Comparison of ENCODE assay signal across 25 cellular contexts in the genomic region with DNA sequence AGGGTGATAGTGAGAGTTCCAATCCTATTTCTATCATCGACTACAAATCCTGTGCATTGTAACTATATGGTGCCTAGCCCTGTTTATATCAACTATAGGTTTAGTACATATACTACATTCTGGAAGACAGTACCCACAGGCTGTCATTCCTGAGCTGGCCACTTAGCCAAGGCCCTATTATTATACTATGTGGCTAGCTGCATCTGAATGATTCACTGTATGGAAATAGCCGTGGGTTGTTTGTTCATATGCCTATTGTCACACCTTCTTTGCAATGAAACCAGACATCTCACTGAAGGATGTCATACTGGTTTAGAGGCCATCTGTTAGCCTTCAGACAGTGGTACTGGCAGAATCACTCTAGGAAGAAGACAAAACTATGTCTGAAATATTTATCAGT.
A peak's percentile ranks its signal among the peaks of the same experiment; 100 is the strongest.
DNase-seq lines count a peak whose midpoint lies in the region; ATAC-seq and TF ChIP-seq lines count a peak whose summit lies in the region.
"Had no signal": no experiment of that assay in that cellular context is flagged by ENCODE, and none has a peak within 500 bp of the region (broad histone marks: within the 10 kb centered on the region; RNA-seq: fewer than 3 reads in every experiment).

No MANE protein-coding gene starts in this region.

- ATAC-seq in HG02938 (IDR thresholded peaks at IDR 0.05; ENCODE audit: unreplicated experiment) (peak; percentile 43), esophagus mucosa (peak; percentile 44), GM19452 (IDR thresholded peaks at IDR 0.05; ENCODE audit: unreplicated experiment) (no peak), GM18505 (IDR thresholded peaks at IDR 0.05; ENCODE audit: unreplicated experiment) (no peak)
- ATAC-seq: left colon; stimulated activated naive CD8-positive, alpha-beta T cell treated with anti-CD3 and anti-CD28 coated beads, Interleukin-15, amount 100 ng/mL, for 72 hours had no signal

- no peak for TF ChIP-seq POLR2A in GM18505 (IDR thresholded peaks at IDR 0.05; ENCODE audit: borderline replicate concordance, extremely low read depth, insufficient read depth, insufficient read length)

- DNase-seq in G401 (ENCODE audit: low spot score) (peak; percentile 34), RPMI7951 (ENCODE audit: low read depth) (peak; percentile 42), NOMO-1 treated with dmso at 0.1 percent for 144 hours (lab: John Stamatoyannopoulos, UW; ENCODE audit: unreplicated experiment) (no peak)
- no peak for DNase-seq in stimulated activated CD8-positive, alpha-beta memory T cell treated with anti-CD3 and anti-CD28 coated beads, Interleukin-4, amount 100 ng/mL, for 48 hours
- DNase-seq: activated CD8-positive, alpha-beta memory T cell treated with anti-CD3 and anti-CD28 coated beads for 24 hours; activated effector memory CD4-positive, alpha-beta T cell treated with anti-CD3 and anti-CD28 coated beads, Interleukin-2, amount 50 U/mL, for 16 hours; activated naive CD8-positive, alpha-beta T cell treated with anti-CD3 and anti-CD28 coated beads for 36 hours; activated T-cell treated with anti-CD3 and anti-CD28 coated beads, Interleukin-2, amount 50 U/mL, for 1 hour; aorta; Caco-2; cerebellar nuclear complex; H7; immature natural killer cell; Kasumi-1; left colon; NCI-H1048; NCI-H1694; NCI-H526 treated with DMSO at 0.1 percent for 48 hours; sigmoid colon; stimulated activated CD4-positive, alpha-beta T cell treated with anti-CD3 and anti-CD28 coated beads, Interleukin-15, amount 100 ng/mL, for 24 hours; stimulated activated naive CD8-positive, alpha-beta T cell treated with anti-CD3 and anti-CD28 coated beads, Interleukin-15, amount 100 ng/mL, for 72 hours had no signal

- in situ Hi-C loops in G401 (cut with HindIII; ENCODE audit: low sequenced_read_pairs) = no loop called here

Comparison
In these comparisons a context has a peak if more than half of its experiments do, and no peak if none do; other contexts are left out.
1. DNase-seq: peak in G401 (single experiment) and RPMI7951 (single experiment); none in NOMO-1 treated with dmso at 0.1 percent for 144 hours (single experiment) and stimulated activated CD8-positive, alpha-beta memory T cell treated with anti-CD3 and anti-CD28 coated beads, Interleukin-4, amount 100 ng/mL, for 48 hours (single experiment).
2. ATAC-seq: peak in HG02938 (single experiment) and esophagus mucosa (single experiment); none in GM19452 (single experiment) and GM18505 (single experiment).